In the genomic region with DNA sequence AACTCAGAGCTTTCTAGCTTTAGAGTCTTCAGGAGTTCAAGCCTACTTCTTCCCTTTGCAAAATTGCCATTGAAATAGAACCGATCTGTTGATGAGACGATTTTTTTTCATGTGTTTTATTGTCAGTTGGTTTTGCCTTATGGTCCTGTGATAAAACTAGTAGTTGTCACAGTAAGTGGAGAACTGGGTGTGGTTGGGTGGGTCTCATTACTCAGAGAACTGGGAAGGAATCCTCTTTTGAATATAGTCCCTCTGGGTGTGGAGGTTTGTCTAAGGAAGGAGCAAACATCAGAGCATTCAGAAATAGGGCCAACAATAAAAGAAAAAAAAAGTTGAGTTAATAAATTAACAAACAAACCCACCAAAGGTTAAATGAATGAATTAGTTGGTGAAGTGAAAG, we compare ENCODE assay signal across 1 cellular context.
TF ChIP-seq lines count a peak whose summit lies in the region.

No MANE protein-coding gene starts in this region.

TF ChIP-seq in K562, 482 proteins besides CTCF, POLR2A, EP300 and RAD21 (continued from another document):
- TF ChIP-seq, protein P1, sequence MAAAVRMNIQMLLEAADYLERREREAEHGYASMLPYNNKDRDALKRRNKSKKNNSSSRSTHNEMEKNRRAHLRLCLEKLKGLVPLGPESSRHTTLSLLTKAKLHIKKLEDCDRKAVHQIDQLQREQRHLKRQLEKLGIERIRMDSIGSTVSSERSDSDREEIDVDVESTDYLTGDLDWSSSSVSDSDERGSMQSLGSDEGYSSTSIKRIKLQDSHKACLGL (CRISPR knock-in tag; IDR thresholded peaks at IDR 0.05; ENCODE audit: borderline replicate concordance, poor library complexity, severe bottlenecking): no peak
- TF ChIP-seq ZNF217 (CRISPR knock-in tag; IDR thresholded peaks at IDR 0.05) (no peak), PPARD (CRISPR knock-in tag; IDR thresholded peaks at IDR 0.05) (no peak), ETS2 (tag; IDR thresholded peaks at IDR 0.05; ENCODE audit: borderline replicate concordance, poor library complexity, severe bottlenecking) (no peak), PHF8 (IDR thresholded peaks at IDR 0.05; ENCODE audit: borderline replicate concordance, low read length) (no peak), ZSCAN32 (CRISPR knock-in tag; IDR thresholded peaks at IDR 0.05) (no peak), CHCHD3 (CRISPR knock-in tag; IDR thresholded peaks at IDR 0.05) (no peak)
- TF ChIP-seq, protein P2, sequence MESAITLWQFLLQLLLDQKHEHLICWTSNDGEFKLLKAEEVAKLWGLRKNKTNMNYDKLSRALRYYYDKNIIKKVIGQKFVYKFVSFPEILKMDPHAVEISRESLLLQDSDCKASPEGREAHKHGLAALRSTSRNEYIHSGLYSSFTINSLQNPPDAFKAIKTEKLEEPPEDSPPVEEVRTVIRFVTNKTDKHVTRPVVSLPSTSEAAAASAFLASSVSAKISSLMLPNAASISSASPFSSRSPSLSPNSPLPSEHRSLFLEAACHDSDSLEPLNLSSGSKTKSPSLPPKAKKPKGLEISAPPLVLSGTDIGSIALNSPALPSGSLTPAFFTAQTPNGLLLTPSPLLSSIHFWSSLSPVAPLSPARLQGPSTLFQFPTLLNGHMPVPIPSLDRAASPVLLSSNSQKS (CRISPR knock-in tag; IDR thresholded peaks at IDR 0.05): no peak
TF ChIP-seq in K562: peak in this region for 0.
